1 cellular context compared by ENCODE assay signal in the genomic region with DNA sequence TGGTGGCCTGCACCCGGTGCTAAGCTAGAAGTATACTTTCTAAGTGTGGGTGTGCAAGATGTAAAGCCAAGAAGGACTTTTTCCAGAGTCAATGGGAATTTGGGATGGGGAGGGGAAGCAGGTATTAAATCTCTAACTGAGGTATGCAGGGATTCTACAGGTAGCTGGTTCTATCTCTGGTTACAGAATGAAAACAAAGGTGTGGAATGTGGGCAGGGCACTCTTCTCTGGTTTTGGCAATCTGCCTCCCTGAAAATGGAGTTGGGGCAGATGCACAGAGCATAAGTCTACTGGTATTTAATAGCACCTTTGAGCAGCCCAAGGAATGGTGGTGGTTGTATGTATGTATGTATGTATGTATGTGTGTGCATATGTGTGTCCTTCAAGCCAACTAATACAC.
TF ChIP-seq lines count a peak whose summit lies in the region.

No MANE protein-coding gene starts in this region.

TF ChIP-seq in HCT116, 20 proteins besides CTCF, POLR2A, EP300 and RAD21 (continued from another document):
- TF ChIP-seq REST (IDR thresholded peaks at IDR 0.05; ENCODE audit: low read depth): no peak
- TF ChIP-seq, protein P1, sequence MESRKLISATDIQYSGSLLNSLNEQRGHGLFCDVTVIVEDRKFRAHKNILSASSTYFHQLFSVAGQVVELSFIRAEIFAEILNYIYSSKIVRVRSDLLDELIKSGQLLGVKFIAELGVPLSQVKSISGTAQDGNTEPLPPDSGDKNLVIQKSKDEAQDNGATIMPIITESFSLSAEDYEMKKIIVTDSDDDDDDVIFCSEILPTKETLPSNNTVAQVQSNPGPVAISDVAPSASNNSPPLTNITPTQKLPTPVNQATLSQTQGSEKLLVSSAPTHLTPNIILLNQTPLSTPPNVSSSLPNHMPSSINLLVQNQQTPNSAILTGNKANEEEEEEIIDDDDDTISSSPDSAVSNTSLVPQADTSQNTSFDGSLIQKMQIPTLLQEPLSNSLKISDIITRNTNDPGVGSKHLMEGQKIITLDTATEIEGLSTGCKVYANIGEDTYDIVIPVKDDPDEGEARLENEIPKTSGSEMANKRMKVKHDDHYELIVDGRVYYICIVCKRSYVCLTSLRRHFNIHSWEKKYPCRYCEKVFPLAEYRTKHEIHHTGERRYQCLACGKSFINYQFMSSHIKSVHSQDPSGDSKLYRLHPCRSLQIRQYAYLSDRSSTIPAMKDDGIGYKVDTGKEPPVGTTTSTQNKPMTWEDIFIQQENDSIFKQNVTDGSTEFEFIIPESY (IDR thresholded peaks at IDR 0.05; ENCODE audit: extremely low read depth, insufficient replicate concordance, low read length): no peak
- no peak for TF ChIP-seq YY1 (IDR thresholded peaks at IDR 0.05; ENCODE audit: extremely low read depth, insufficient replicate concordance, low read depth, low read length)
- no peak for TF ChIP-seq EZH2phosphoT487 (IDR thresholded peaks at IDR 0.05; ENCODE audit: borderline replicate concordance)
- TF ChIP-seq EZH2 (IDR thresholded peaks at IDR 0.05): no peak
